In genomic region chr2:107392241-107392704, GRCh38 we compare ENCODE assay signal across 22 cellular contexts.
DNase-seq lines count a peak whose midpoint lies in the region; ATAC-seq, FAIRE-seq and TF ChIP-seq lines count a peak whose summit lies in the region.
"Had no signal": no experiment of that assay in that cellular context is flagged by ENCODE, and none has a peak within 500 bp of the region (broad histone marks: within the 10 kb centered on the region; RNA-seq: fewer than 3 reads in every experiment).

No MANE protein-coding gene starts in this region.

- no peak for TF ChIP-seq RAD21 in HepG2 (CRISPR knock-in tag; IDR thresholded peaks at IDR 0.05)

- H3K9ac ChIP-seq in H9 (ENCODE audit: extremely low read depth, insufficient read length, low read length) (no peak overlapping the region), mesenchymal stem cell (ENCODE audit: low read length) (no peak overlapping the region), HepG2 (ENCODE audit: insufficient read depth, low read depth, low read length) (no peak overlapping the region)

- H3K4me2 ChIP-seq in H9 (ENCODE audit: insufficient read depth, insufficient read length, low read length) (no peak overlapping the region), mesenchymal stem cell (ENCODE audit: low read length, poor library complexity, severe bottlenecking) (no peak overlapping the region), HepG2 (ENCODE audit: low read depth, low read length) (no peak overlapping the region)

- POLR2A ChIA-PET in HepG2 (lab: Yijun Ruan, JAX): no interaction called here

- H3K4me1 ChIP-seq in H9 (ENCODE audit: insufficient read depth, low read length) (no peaks in the 10 kb centered on the region), mesenchymal stem cell (ENCODE audit: control insufficient read depth, insufficient read depth, low read depth, low read length) (no peaks in the 10 kb centered on the region), aorta (ENCODE audit: control insufficient read depth in 1 of 2, insufficient read depth in 2 of 2, low read length in 2 of 2) (no peaks in the 10 kb centered on the region), HepG2 (ENCODE audit: insufficient read depth, low read length) (no peaks in the 10 kb centered on the region)
- H3K4me1 ChIP-seq: BE2C had no signal

- H3K23me2 ChIP-seq in H9 (ENCODE audit: insufficient read length, low read depth, low read length, poor library complexity, severe bottlenecking): no peaks in the 10 kb centered on the region

- H4K91ac ChIP-seq in H9 (ENCODE audit: insufficient read length, low read depth, low read length) (no peak overlapping the region), mesenchymal stem cell (ENCODE audit: low read length) (no peak overlapping the region)

- H3K79me2 ChIP-seq in H9 (ENCODE audit: insufficient read depth, low read length): no peaks in the 10 kb centered on the region
- no peaks in the 10 kb centered on the region for H3K79me2 ChIP-seq in HepG2 (ENCODE audit: insufficient read depth, low read length)

- no peak overlapping the region for H4K8ac ChIP-seq in H9 (replicated peaks; ENCODE audit: insufficient read length, low read depth, low read length)
- H4K8ac ChIP-seq in mesenchymal stem cell (ENCODE audit: low read length): no peak overlapping the region

- H3K27me3 Mint-ChIP-seq in natural killer cell treated with Interleukin-12 subunit alpha and Interleukin-12 subunit beta and Interleukin-15 and Interleukin-18, amount 100 ng/mL, for 72 hours: no peaks in the 10 kb centered on the region
- H3K27me3 Mint-ChIP-seq in natural killer cell (ENCODE audit: low read depth in 2 of 2) (no peaks in the 10 kb centered on the region), H9 (ENCODE audit: low read depth) (no peaks in the 10 kb centered on the region)
- H3K27me3 Mint-ChIP-seq: CD4-positive, CD25-positive, alpha-beta regulatory T cell; CD8-positive, alpha-beta memory T cell had no signal

- H3K4me3 ChIP-seq in mesenchymal stem cell (ENCODE audit: insufficient read depth in 1 of 2, low read depth in 1 of 2, low read length in 2 of 2) (no peak overlapping the region), aorta (ENCODE audit: low read length in 2 of 2) (no peak overlapping the region), HepG2 (replicated peaks in 1 of 3; ENCODE audit: insufficient read depth in 1 of 3, low read depth in 2 of 3, low read length in 3 of 3) (no peak overlapping the region)
- H3K4me3 ChIP-seq: GM12878 had no signal

- intact Hi-C loops in natural killer cell (cut with micrococcal nuclease) (no loop called here), aorta (cut with DNase I) (no loop called here), HepG2 (cut with micrococcal nuclease; ENCODE audit: unreplicated experiment) (no loop called here)

- H3K4me1 Mint-ChIP-seq in natural killer cell treated with Interleukin-12 subunit alpha and Interleukin-12 subunit beta and Interleukin-15 and Interleukin-18, amount 100 ng/mL, for 72 hours (ENCODE audit: low read depth in 2 of 2): no peaks in the 10 kb centered on the region
- H3K4me1 Mint-ChIP-seq in natural killer cell: no peaks in the 10 kb centered on the region
- peaks cover 9% of the 10 kb centered on the region in 2 experiments; a peak in 2 of 4 replicates for H3K4me1 Mint-ChIP-seq in H9
- H3K4me1 Mint-ChIP-seq: CD4-positive, CD25-positive, alpha-beta regulatory T cell; CD8-positive, alpha-beta memory T cell had no signal

- CTCF ChIA-PET in HepG2 (lab: Yijun Ruan, JAX; ENCODE audit: low intra/inter-chr PET ratio, low total read pairs): no interaction called here

- no peak overlapping the region for H2BK120ac ChIP-seq in H9 (ENCODE audit: low read depth, low read length, poor library complexity, severe bottlenecking)
- H2BK120ac ChIP-seq in mesenchymal stem cell (ENCODE audit: low read depth, low read length): no peak overlapping the region

- H4K5ac ChIP-seq in H9 (ENCODE audit: insufficient read length, low read depth, low read length): no peak overlapping the region

- H2BK15ac ChIP-seq in H9 (ENCODE audit: low read depth, low read length) (no peak overlapping the region), mesenchymal stem cell (ENCODE audit: low read depth, poor library complexity, severe bottlenecking) (no peak overlapping the region)

- H3K14ac ChIP-seq in H9 (ENCODE audit: insufficient read depth, low read length) (no peak overlapping the region), mesenchymal stem cell (ENCODE audit: low read length in 2 of 2) (no peak overlapping the region)

- no peak overlapping the region for H3K4me3 Mint-ChIP-seq in natural killer cell treated with Interleukin-12 subunit alpha and Interleukin-12 subunit beta and Interleukin-15 and Interleukin-18, amount 100 ng/mL, for 72 hours
- no peak overlapping the region for H3K4me3 Mint-ChIP-seq in natural killer cell
- H3K4me3 Mint-ChIP-seq in H9: no peak overlapping the region
- H3K4me3 Mint-ChIP-seq: CD4-positive, CD25-positive, alpha-beta regulatory T cell; CD8-positive, alpha-beta memory T cell; HFFc6 had no signal

- no peak for ATAC-seq in natural killer cell treated with Interleukin-12 subunit alpha and Interleukin-12 subunit beta and Interleukin-15 and Interleukin-18, amount 100 ng/mL, for 72 hours
- no peak for ATAC-seq in natural killer cell
- peak; percentile 11 for ATAC-seq in aorta (ENCODE audit: low FRiP score)
- no peak; the same call in 2 of the 3 replicates for ATAC-seq in HepG2
- ATAC-seq: GM12878, HCT116 had no signal

- in situ Hi-C loops in GM13977 (cut with MboI; ENCODE audit: low pct_unique_long_range_greater_than_20kb, low sequenced_read_pairs, unreplicated experiment): no loop called here
- in situ Hi-C loops in HepG2 (cut with HindIII; ENCODE audit: extremely low pct_ligation_motif_present, low pct_unique_long_range_greater_than_20kb): no loop called here

- H2BK5ac ChIP-seq in H9 (ENCODE audit: insufficient read length, low read length) (no peak overlapping the region), mesenchymal stem cell (ENCODE audit: low read depth, low read length, poor library complexity, severe bottlenecking) (no peak overlapping the region)

- no peaks in the 10 kb centered on the region for H3K36me3 Mint-ChIP-seq in natural killer cell treated with Interleukin-12 subunit alpha and Interleukin-12 subunit beta and Interleukin-15 and Interleukin-18, amount 100 ng/mL, for 72 hours
- peaks cover 10% of the 10 kb centered on the region for H3K36me3 Mint-ChIP-seq in natural killer cell
- peaks cover 0 to 11% (median 9%) of the 10 kb centered on the region in 3 experiments; a peak in 5 of 7 replicates for H3K36me3 Mint-ChIP-seq in H9 (ENCODE audit: insufficient read depth in 1 of 3, low read depth in 3 of 3)
- H3K36me3 Mint-ChIP-seq: CD4-positive, CD25-positive, alpha-beta regulatory T cell; CD8-positive, alpha-beta memory T cell had no signal

- no peaks in the 10 kb centered on the region for H4K20me1 ChIP-seq in H9 (ENCODE audit: control insufficient read depth, insufficient read depth, insufficient read length)
- no peaks in the 10 kb centered on the region for H4K20me1 ChIP-seq in HepG2 (ENCODE audit: insufficient read depth, low read length)

- no peak for FAIRE-seq in HepG2 (lab: Jason Lieb, UNC)
- FAIRE-seq: A204.1, GM12878, GM19239 had no signal

- H2AFZ ChIP-seq in H9 (ENCODE audit: low read length) (no peak overlapping the region), mesenchymal stem cell (ENCODE audit: low read depth, low read length) (peak overlapping the region; percentile 27), HepG2 (ENCODE audit: low read length) (no peak overlapping the region)

- H2AK5ac ChIP-seq in H9 (ENCODE audit: insufficient read length, low read length) (no peak overlapping the region), mesenchymal stem cell (ENCODE audit: low read length, severe bottlenecking) (no peak overlapping the region)

- H3K27me3 ChIP-seq in H9 (ENCODE audit: insufficient read depth, low read length): no peaks in the 10 kb centered on the region
- no peaks in the 10 kb centered on the region for H3K27me3 ChIP-seq in mesenchymal stem cell (ENCODE audit: control insufficient read depth in 1 of 2, insufficient read depth in 1 of 2, low read length in 2 of 2)
- H3K27me3 ChIP-seq in aorta (ENCODE audit: control insufficient read depth in 1 of 2, insufficient read depth in 2 of 2, low read length in 1 of 2): no peaks in the 10 kb centered on the region
- no peaks in the 10 kb centered on the region; a peak in 1 of 5 replicates for H3K27me3 ChIP-seq in HepG2 (ENCODE audit: control insufficient read depth in 1 of 2, insufficient read depth in 2 of 2, low read length in 2 of 2)
- H3K27me3 ChIP-seq: BE2C had no signal

- no peak overlapping the region for H2BK20ac ChIP-seq in H9 (ENCODE audit: low read depth, low read length, poor library complexity, severe bottlenecking)

- no peak overlapping the region for H3K23ac ChIP-seq in H9 (ENCODE audit: insufficient read length, low read depth, low read length)
- no peak overlapping the region for H3K23ac ChIP-seq in mesenchymal stem cell (ENCODE audit: low read length in 2 of 2)

- no CpG with 5 or more reads among the region's 32 CpGs for WGBS in H9 (ENCODE audit: extremely low coverage, insufficient read length, low lambda C conversion rate)
- 89% methylated on average over 32 of the region's 32 CpGs for WGBS in mesenchymal stem cell
- 96% methylated on average over 32 of the region's 32 CpGs for WGBS in aorta, 2 donors
- 72% methylated on average over 8 of the region's 32 CpGs for WGBS in HepG2 (ENCODE audit: low lambda C conversion rate)

- peak; percentile 56 for DNase-seq in natural killer cell treated with Interleukin-12 subunit alpha and Interleukin-12 subunit beta and Interleukin-15 and Interleukin-18, amount 100 ng/mL, for 72 hours (ENCODE audit: low spot score)
- DNase-seq in natural killer cell (no peak), H9 (peak; percentile 31), mesenchymal stem cell (no peak), aorta (no peak), GM13977 (ENCODE audit: low spot score) (no peak), HepG2 (ENCODE audit: low spot score) (no peak)
- DNase-seq: ACHN; BE2C; C1 segment of cervical spinal cord; CD4-positive, CD25-positive, alpha-beta regulatory T cell; COR-L47; DMS 273 treated with DMSO at 0.1 percent for 48 hours; DMS53; DND-41; EL; HFFc6 had no signal

- no peak overlapping the region for H3K27ac ChIP-seq in H9 (ENCODE audit: insufficient read length, low read depth, low read length)
- no peak overlapping the region for H3K27ac ChIP-seq in mesenchymal stem cell (ENCODE audit: low read length, poor library complexity, severe bottlenecking)
- no peak overlapping the region for H3K27ac ChIP-seq in aorta (ENCODE audit: low read depth in 1 of 2, low read length in 2 of 2)
- H3K27ac ChIP-seq in HepG2 (ENCODE audit: extremely low read length, insufficient read depth, low read length): no peak overlapping the region

- H3K36me3 ChIP-seq in mesenchymal stem cell (ENCODE audit: control insufficient read depth in 1 of 2, insufficient read depth in 2 of 2, low read depth in 1 of 2, low read length in 2 of 2) (no peaks in the 10 kb centered on the region), aorta (ENCODE audit: control insufficient read depth in 1 of 2, insufficient read depth in 2 of 2, low read length in 1 of 2) (no peaks in the 10 kb centered on the region), HepG2 (replicated peaks in 1 of 2; ENCODE audit: control insufficient read depth in 1 of 2, insufficient read depth in 2 of 2, low read length in 2 of 2) (no peaks in the 10 kb centered on the region)
- H3K36me3 ChIP-seq: BE2C had no signal

- H3K27ac Mint-ChIP-seq in natural killer cell treated with Interleukin-12 subunit alpha and Interleukin-12 subunit beta and Interleukin-15 and Interleukin-18, amount 100 ng/mL, for 72 hours: no peak overlapping the region
- no peak overlapping the region for H3K27ac Mint-ChIP-seq in natural killer cell
- no peak overlapping the region for H3K27ac Mint-ChIP-seq in H9
- H3K27ac Mint-ChIP-seq: CD4-positive, CD25-positive, alpha-beta regulatory T cell; CD8-positive, alpha-beta memory T cell; HFFc6 had no signal

- H3K18ac ChIP-seq in H9 (ENCODE audit: insufficient read length, low read depth, low read length): no peak overlapping the region
- no peak overlapping the region for H3K18ac ChIP-seq in mesenchymal stem cell (ENCODE audit: low read depth in 1 of 2, low read length in 2 of 2)

- no peak overlapping the region for H3K56ac ChIP-seq in H9 (ENCODE audit: insufficient read length, low read depth, low read length)

- no TSS peak for BruUV-seq in HepG2 (replicated peaks; lab: Mats Ljungman, UMichigan)

- H3K9me3 Mint-ChIP-seq in natural killer cell treated with Interleukin-12 subunit alpha and Interleukin-12 subunit beta and Interleukin-15 and Interleukin-18, amount 100 ng/mL, for 72 hours: peaks cover 8% of the 10 kb centered on the region
- H3K9me3 Mint-ChIP-seq in natural killer cell (peaks cover 9 to 20% of the 10 kb centered on the region in 2 donors), H9 (peaks cover 9 to 14% of the 10 kb centered on the region in 2 experiments)

- H2BK12ac ChIP-seq in H9 (ENCODE audit: insufficient read length, low read depth, low read length) (no peak overlapping the region), mesenchymal stem cell (ENCODE audit: low read length in 2 of 2) (no peak overlapping the region)

- no peaks in the 10 kb centered on the region for H3K79me1 ChIP-seq in H9 (ENCODE audit: insufficient read depth, low read depth, low read length, poor library complexity, severe bottlenecking)
- no peaks in the 10 kb centered on the region for H3K79me1 ChIP-seq in mesenchymal stem cell (replicated peaks; ENCODE audit: low read length, poor library complexity, severe bottlenecking)

- no peak overlapping the region for H3T11ph ChIP-seq in H9 (ENCODE audit: low read length)

- H3K4ac ChIP-seq in H9 (ENCODE audit: low read depth, low read length) (no peak overlapping the region), mesenchymal stem cell (ENCODE audit: low read depth in 1 of 2, low read length in 2 of 2) (no peak overlapping the region)

- TF ChIP-seq EP300 in HepG2 (IDR thresholded peaks at IDR 0.05; ENCODE audit: low read depth in 2 of 2, low read length in 2 of 2) (no peak), HepG2 (CRISPR knock-in tag; IDR thresholded peaks at IDR 0.05; ENCODE audit: borderline replicate concordance) (no peak)

- H3K9me3 ChIP-seq in H9 (ENCODE audit: control insufficient read depth, low read depth, low read length) (no peaks in the 10 kb centered on the region), mesenchymal stem cell (ENCODE audit: control insufficient read depth, low read length) (peaks cover 4% of the 10 kb centered on the region), aorta (ENCODE audit: control insufficient read depth, low read length) (no peaks in the 10 kb centered on the region), HepG2 (ENCODE audit: low read length) (peaks cover 12% of the 10 kb centered on the region)
- H3K9me3 ChIP-seq: BE2C had no signal

- TF ChIP-seq CTCF in natural killer cell (IDR thresholded peaks at IDR 0.05) (no peak), H9 (conservative IDR thresholded peaks at IDR 0.05) (no peak), GM13977 (IDR thresholded peaks at IDR 0.05; ENCODE audit: extremely low read depth, insufficient read depth, missing control alignments) (no peak), HepG2 (CRISPR knock-in tag; IDR thresholded peaks at IDR 0.05) (no peak)

- no peak for TF ChIP-seq POLR2A in HepG2 (IDR thresholded peaks at IDR 0.05; ENCODE audit: insufficient read depth in 1 of 2, low read depth in 2 of 2, low read length in 2 of 2)

Comparison
In these comparisons a context has a peak if more than half of its experiments do, and no peak if none do; other contexts are left out.
1. DNase-seq: peak in natural killer cell treated with Interleukin-12 subunit alpha and Interleukin-12 subunit beta and Interleukin-15 and Interleukin-18, amount 100 ng/mL, for 72 hours (single experiment) and H9 (single experiment); none in natural killer cell (single experiment), mesenchymal stem cell (single experiment), aorta (0 of 2), GM13977 (single experiment) and HepG2 (single experiment).